ENCODE assay signal across 2 cellular contexts in genomic region chr3:160365872-160366522, GRCh38.
TF ChIP-seq lines count a peak whose summit lies in the region.

No MANE protein-coding gene starts in this region.

TF ChIP-seq in K562, 482 proteins besides CTCF, POLR2A, EP300 and RAD21 (continues in another document):
- no peak for TF ChIP-seq MXD1 (CRISPR knock-in tag; IDR thresholded peaks at IDR 0.05; ENCODE audit: borderline replicate concordance, poor library complexity, severe bottlenecking)
- peak; percentile 33; the same call in 1 of the 2 replicates for TF ChIP-seq C11orf30 (IDR thresholded peaks at IDR 0.05; ENCODE audit: low read depth)
- TF ChIP-seq HBP1 (CRISPR knock-in tag; IDR thresholded peaks at IDR 0.05) = no peak
- no peak for TF ChIP-seq ZBTB2 (IDR thresholded peaks at IDR 0.05)
- TF ChIP-seq POLR2AphosphoS5 (IDR thresholded peaks at IDR 0.05; ENCODE audit: control insufficient read depth, insufficient read depth, low read depth, low read length) = no peak
- no peak for TF ChIP-seq POU5F1 (IDR thresholded peaks at IDR 0.05; ENCODE audit: borderline replicate concordance, low read depth, low read length, partially characterized antibody)
- 0 out of 2 replicates have a peak, but pooled peaks have one; percentile 20 for TF ChIP-seq MAFG (tag; conservative IDR thresholded peaks at IDR 0.05)
- no peak for TF ChIP-seq ZNF41 (CRISPR knock-in tag; conservative IDR thresholded peaks at IDR 0.05)
- TF ChIP-seq CTCFL (IDR thresholded peaks at IDR 0.05; ENCODE audit: borderline replicate concordance, insufficient read depth, low read depth, low read length, poor library complexity, severe bottlenecking) = no peak
- TF ChIP-seq TCF15 (CRISPR knock-in tag; IDR thresholded peaks at IDR 0.05) = no peak
- no peak for TF ChIP-seq XRCC5 (IDR thresholded peaks at IDR 0.05; ENCODE audit: low read depth, low read length)
- TF ChIP-seq MBD1 (CRISPR knock-in tag; IDR thresholded peaks at IDR 0.05) = no peak
- no peak for TF ChIP-seq TCF7 (IDR thresholded peaks at IDR 0.05; ENCODE audit: borderline replicate concordance)
- no peak for TF ChIP-seq YBX1 (IDR thresholded peaks at IDR 0.05)

TF ChIP-seq in HepG2, 621 proteins besides CTCF, POLR2A, EP300 and RAD21:
- TF ChIP-seq MAFK (conservative IDR thresholded peaks at IDR 0.05 in 1 of 2, IDR thresholded peaks at IDR 0.05 in 1 of 2; ENCODE audit: low read length in 2 of 2) (peak; percentile 74 to 79), MAFF (IDR thresholded peaks at IDR 0.05; ENCODE audit: low read depth, low read length) (peak; percentile 73), ZNF441 (CRISPR knock-in tag; IDR thresholded peaks at IDR 0.05; ENCODE audit: borderline replicate concordance) (no peak), FIP1L1 (IDR thresholded peaks at IDR 0.05; ENCODE audit: borderline replicate concordance, insufficient read depth, low read depth, low read length) (no peak)
